Comparison of ENCODE assay signal across 8 cellular contexts in genomic region chr3:45841701-45842491, GRCh38. TPM values are rescaled to one million over a fixed set of nuclear protein-coding genes. Genes with fewer than 3 reads are reported as not detected.
DNase-seq lines count a peak whose midpoint lies in the region; ATAC-seq, FAIRE-seq and TF ChIP-seq lines count a peak whose summit lies in the region.

TSS of gene LZTFL1 (minus strand) at chr3:45842119. CDS start at chr3:45841991, 128 bp downstream.

- DNase-seq in A673 (ENCODE audit: low spot score) (peak; percentile 91), NCI-H446 (lab: John Stamatoyannopoulos, UW) (peak; percentile 70 to 90), cerebellar nuclear complex (lab: John Stamatoyannopoulos, UW) (peak; percentile 70 to 77), keratinocyte (ENCODE audit: low read depth, low spot score) (peak; percentile 92)
- DNase-seq in activated CD4-positive, CD25-positive, alpha-beta regulatory T cell treated with anti-CD3 and anti-CD28 coated beads, Interleukin-2, amount 50 U/mL, for 72 hours = peak; percentile 80
- DNase-seq in stimulated activated CD4-positive, alpha-beta T cell treated with anti-CD3 and anti-CD28 coated beads, Interleukin-12 subunit alpha, Interleukin-12 subunit beta, amount 100 ng/mL, for 48 hours (ENCODE audit: low read depth in 2 of 3, low spot score in 1 of 3) = peak; percentile 81 to 86 (median 83)

- H3K9me3 ChIP-seq in A673 (ENCODE audit: low read depth, low read length, poor library complexity, severe bottlenecking) = no peaks in the 10 kb centered on the region
- H3K9me3 ChIP-seq in keratinocyte (ENCODE audit: control insufficient read depth, low read depth, low read length) = no peaks in the 10 kb centered on the region

- FAIRE-seq in keratinocyte (lab: Jason Lieb, UNC) = peak; percentile 88

- peak within 1 kb of the TSS; percentile 85 for H2AFZ ChIP-seq in keratinocyte (ENCODE audit: control insufficient read depth, low read length)

- peak within 1 kb of the TSS; percentile 68 for H3K4me3 ChIP-seq in A673 (ENCODE audit: low read depth, low read length, poor library complexity, severe bottlenecking)
- H3K4me3 ChIP-seq in keratinocyte (ENCODE audit: control insufficient read depth in 2 of 3, extremely low read depth in 1 of 3, insufficient read depth in 2 of 3, low read depth in 1 of 3, low read length in 3 of 3) = peak within 1 kb of the TSS; percentile 81 to 90 (median 86)

- H3K36me3 ChIP-seq in A673 (ENCODE audit: insufficient read depth, low read length, poor library complexity, severe bottlenecking) (no peaks in the 10 kb centered on the region), keratinocyte (ENCODE audit: control insufficient read depth in 2 of 2, extremely low read depth in 1 of 2, insufficient read depth in 2 of 2, low read length in 2 of 2) (no peaks in the 10 kb centered on the region)

- H3K4me1 ChIP-seq in A673 (ENCODE audit: insufficient read depth, low read length, poor library complexity, severe bottlenecking) = no peaks in the 10 kb centered on the region
- peaks cover 7% of the 10 kb centered on the region for H3K4me1 ChIP-seq in keratinocyte (ENCODE audit: control insufficient read depth, extremely low read depth, insufficient read depth, low read length)

- H3K27ac ChIP-seq in A673 (ENCODE audit: low read depth, low read length, poor library complexity, severe bottlenecking) (peak within 1 kb of the TSS; percentile 37), keratinocyte (ENCODE audit: control insufficient read depth, insufficient read depth, low read length) (peak within 1 kb of the TSS; percentile 83)

- H4K20me1 ChIP-seq in keratinocyte (ENCODE audit: control insufficient read depth, extremely low read depth, insufficient read depth, low read length) = no peaks in the 10 kb centered on the region

- no peaks in the 10 kb centered on the region for H3K9me1 ChIP-seq in keratinocyte (ENCODE audit: control insufficient read depth, extremely low read depth, insufficient read depth, low read length)

- H3K27me3 ChIP-seq in A673 (replicated peaks; ENCODE audit: insufficient read depth, low read depth, low read length, poor library complexity) (peaks cover 3% of the 10 kb centered on the region), keratinocyte (ENCODE audit: control insufficient read depth, extremely low read depth, insufficient read depth, low read length) (peaks cover 2% of the 10 kb centered on the region)

- no TSS peak for BruUV-seq in A673 (replicated peaks; lab: Mats Ljungman, UMichigan)

- peak within 1 kb of the TSS; percentile 94 for H3K4me2 ChIP-seq in keratinocyte (ENCODE audit: control insufficient read depth, extremely low read depth, insufficient read depth, low read depth, low read length)

- POLR2A ChIA-PET in A673 (lab: Charles Lee; ENCODE audit: low non-redundant PET) = interaction anchor here (0.6 kb wide), 1 partner anchor 519 kb away, joined by 3 read pairs; no protein-coding TSS in a partner anchor

- dilution Hi-C loops in keratinocyte (cut with MboI; ENCODE audit: extremely low pct_ligation_motif_present, low sequenced_read_pairs) = no loop called here

- ATAC-seq in GM18868 (IDR thresholded peaks at IDR 0.05; ENCODE audit: unreplicated experiment) = peak; percentile 94
- peak; percentile 93 for ATAC-seq in HG03175 (IDR thresholded peaks at IDR 0.05; ENCODE audit: unreplicated experiment)

- H3K79me2 ChIP-seq in keratinocyte (ENCODE audit: control insufficient read depth, insufficient read depth, low read length) = no peaks in the 10 kb centered on the region

- CTCF ChIA-PET in A673 (lab: Charles Lee) = no interaction called here

- H3K9ac ChIP-seq in keratinocyte (ENCODE audit: control insufficient read depth, extremely low read depth, insufficient read depth, low read length) = peak within 1 kb of the TSS; percentile 87

- TF ChIP-seq CTCF in A673 (conservative IDR thresholded peaks at IDR 0.05; ENCODE audit: low read depth, low read length) (no peak), keratinocyte (optimal IDR thresholded peaks at IDR 0.05 in 1 of 3, IDR thresholded peaks at IDR 0.05 in 1 of 3, conservative IDR thresholded peaks at IDR 0.05 in 1 of 3; ENCODE audit: extremely low read depth in 1 of 3, insufficient read depth in 2 of 3, low read length in 3 of 3) (no peak)

- intact Hi-C loops in A673 (cut with micrococcal nuclease; ENCODE audit: unreplicated experiment) = loop anchor here (5.0 kb wide), 1 partner anchor 805 kb away; no protein-coding TSS in a partner anchor

RNA-seq across cellular contexts. Expression of gene LZTFL1, which starts in this region (rescaled TPM):
- 9.5 and 10.6 TPM in 2 replicates for total RNA-seq in A673 (2021)
- polyA plus RNA-seq in keratinocyte = 12.1 to 17.9 TPM (median 15.7 TPM) in 3 replicates
- polyA plus RNA-seq in keratinocyte (2011; ENCODE audit: low read depth) = 15.9 TPM
- polyA plus RNA-seq in keratinocyte (2011; cell fraction: cytosol; rRNA removed) = 8.1 and 14.8 TPM in 2 replicates
- 8.4 and 14.9 TPM in 2 replicates for polyA plus RNA-seq in keratinocyte (2011; cell fraction: nucleus; rRNA removed)
- polyA plus RNA-seq in keratinocyte (2012; ENCODE audit: low replicate concordance) = 8.0 and 10.0 TPM in 2 replicates
- polyA minus RNA-seq in keratinocyte = 6.8 to 9.6 TPM (median 7.7 TPM) in 3 replicates
- 2.3 TPM for polyA minus RNA-seq in keratinocyte (2011; cell fraction: cytosol; rRNA and poly(A)+ RNA removed)
- polyA minus RNA-seq in keratinocyte (2011; cell fraction: nucleus; rRNA and poly(A)+ RNA removed) = 1.8 and 5.2 TPM in 2 replicates

Comparison
In these comparisons a context has a peak if more than half of its experiments do, and no peak if none do; other contexts are left out.
1. Peak in every context shown above with its lines: DNase-seq, ATAC-seq, H3K4me3 ChIP-seq and H3K27ac ChIP-seq.